ENCODE assay signal across 10 cellular contexts in the genomic region with DNA sequence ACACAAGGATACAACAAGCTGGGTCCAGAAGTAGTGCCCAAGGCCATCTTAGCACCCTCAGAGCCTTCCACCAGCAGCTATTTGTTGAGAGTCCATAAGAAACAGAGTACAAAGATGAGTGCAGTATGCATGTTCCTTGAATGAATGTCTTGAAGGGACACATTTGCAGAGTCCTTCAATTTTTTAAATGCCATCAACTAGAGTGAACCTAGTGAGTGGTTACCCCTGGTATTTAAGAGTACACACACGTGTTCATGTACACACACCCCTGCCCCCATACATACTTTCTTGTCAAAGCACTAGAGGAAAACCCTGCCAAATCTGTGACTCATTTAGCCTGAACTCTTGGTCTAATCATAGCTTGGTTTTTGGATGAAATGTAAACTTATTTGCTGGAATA.
A peak's percentile ranks its signal among the peaks of the same experiment; 100 is the strongest.
DNase-seq lines count a peak whose midpoint lies in the region; ATAC-seq and TF ChIP-seq lines count a peak whose summit lies in the region.
"Had no signal": no experiment of that assay in that cellular context is flagged by ENCODE, and none has a peak within 500 bp of the region (broad histone marks: within the 10 kb centered on the region; RNA-seq: fewer than 3 reads in every experiment).

No MANE protein-coding gene starts in this region.

- no peak for TF ChIP-seq CTCF in body of pancreas (IDR thresholded peaks at IDR 0.05)

- peaks cover 9% of the 10 kb centered on the region for H3K4me1 ChIP-seq in body of pancreas
- peaks cover 5 to 6% of the 10 kb centered on the region in 2 donors for H3K4me1 ChIP-seq in aorta (ENCODE audit: control insufficient read depth in 1 of 2, insufficient read depth in 2 of 2, low read length in 2 of 2)

- DNase-seq in HS-27A (ENCODE audit: low read depth) (peak; percentile 97), body of pancreas (peak in 1 of 4 donors; percentile 45), kidney tubule cell (ENCODE audit: low spot score) (peak; percentile 63), aorta (no peak), GM19240 (ENCODE audit: insufficient read length, low spot score) (no peak), LoVo (ENCODE audit: low spot score) (no peak)
- DNase-seq in activated CD4-positive, alpha-beta T cell treated with anti-CD3 and anti-CD28 coated beads, Interleukin-2, amount 50 U/mL, for 48 hours, result no peak
- DNase-seq: activated CD8-positive, alpha-beta memory T cell treated with anti-CD3 and anti-CD28 coated beads, Interleukin-2, amount 50 U/mL, for 4 hours; NCI-H1048; stimulated activated CD4-positive, alpha-beta T cell treated with anti-CD3 and anti-CD28 coated beads, Interleukin-12 subunit alpha, Interleukin-12 subunit beta, amount 100 ng/mL, for 4 hours had no signal

- H3K27ac ChIP-seq in body of pancreas (no peak overlapping the region), aorta (ENCODE audit: low read depth in 1 of 2, low read length in 2 of 2) (peak overlapping the region; percentile 40 to 70)

- TF ChIP-seq POLR2A in body of pancreas (IDR thresholded peaks at IDR 0.05), result no peak

- intact Hi-C loops in body of pancreas (cut with DNase I) (no loop called here), aorta (cut with DNase I) (no loop called here)

- ATAC-seq in body of pancreas, result peak; percentile 21
- peak; percentile 64 for ATAC-seq in aorta (ENCODE audit: low FRiP score)

- H3K9me3 ChIP-seq in body of pancreas (no peaks in the 10 kb centered on the region), aorta (ENCODE audit: control insufficient read depth, low read length) (no peaks in the 10 kb centered on the region)

- 27 to 36% methylated on average over 1 of the region's 1 CpG for WGBS in body of pancreas, 2 donors
- WGBS in aorta, 2 donors, result 0 to 3% methylated on average over 1 of the region's 1 CpG

- H3K4me3 ChIP-seq in body of pancreas, result no peak overlapping the region
- no peak overlapping the region for H3K4me3 ChIP-seq in aorta (ENCODE audit: low read length in 2 of 2)

- no peaks in the 10 kb centered on the region for H3K27me3 ChIP-seq in body of pancreas
- H3K27me3 ChIP-seq in aorta (ENCODE audit: control insufficient read depth in 1 of 2, insufficient read depth in 2 of 2, low read length in 1 of 2), result no peaks in the 10 kb centered on the region

- H3K36me3 ChIP-seq in body of pancreas (replicated peaks in 1 of 2; ENCODE audit: insufficient read depth in 1 of 2, low read depth in 2 of 2), result no peaks in the 10 kb centered on the region
- no peaks in the 10 kb centered on the region for H3K36me3 ChIP-seq in aorta (ENCODE audit: control insufficient read depth in 1 of 2, insufficient read depth in 2 of 2, low read length in 1 of 2)

Comparison
In these comparisons a context has a peak if more than half of its experiments do, and no peak if none do; other contexts are left out.
1. DNase-seq: peak in HS-27A (single experiment) and kidney tubule cell (single experiment); none in aorta (0 of 2), GM19240 (single experiment), activated CD4-positive, alpha-beta T cell treated with anti-CD3 and anti-CD28 coated beads, Interleukin-2, amount 50 U/mL, for 48 hours (0 of 2) and LoVo (single experiment).
2. H3K27ac ChIP-seq: peak in aorta (2 of 2); none in body of pancreas (0 of 4).